In genomic region chr20:11849270-11849920, GRCh38 we compare ENCODE assay signal across 15 cellular contexts.
A peak's percentile ranks its signal among the peaks of the same experiment; 100 is the strongest.
DNase-seq lines count a peak whose midpoint lies in the region; ATAC-seq and TF ChIP-seq lines count a peak whose summit lies in the region.
"Had no signal": no experiment of that assay in that cellular context is flagged by ENCODE, and none has a peak within 500 bp of the region (broad histone marks: within the 10 kb centered on the region; RNA-seq: fewer than 3 reads in every experiment).

No MANE protein-coding gene starts in this region.

- H3K36me3 Mint-ChIP-seq in progenitor cell of endocrine pancreas (ENCODE audit: insufficient read depth) = no peaks in the 10 kb centered on the region
- no peaks in the 10 kb centered on the region for H3K36me3 Mint-ChIP-seq in natural killer cell treated with Interleukin-12 subunit alpha and Interleukin-12 subunit beta and Interleukin-15 and Interleukin-18, amount 100 ng/mL, for 72 hours

- CTCF ChIA-PET in HEK293T (lab: Yijun Ruan, JAX) = interaction anchor here (1.0 kb wide), 1 partner anchor 11 kb away, joined by 4 read pairs; no protein-coding TSS in a partner anchor

- H3K4me3 Mint-ChIP-seq in progenitor cell of endocrine pancreas (ENCODE audit: low read depth) = peak overlapping the region; percentile 17
- no peak overlapping the region for H3K4me3 Mint-ChIP-seq in natural killer cell treated with Interleukin-12 subunit alpha and Interleukin-12 subunit beta and Interleukin-15 and Interleukin-18, amount 100 ng/mL, for 72 hours
- H3K4me3 Mint-ChIP-seq: CD4-positive, alpha-beta T cell; effector memory CD8-positive, alpha-beta T cell had no signal

- peaks cover 20% of the 10 kb centered on the region for H3K4me1 Mint-ChIP-seq in progenitor cell of endocrine pancreas (ENCODE audit: low read depth)
- H3K4me1 Mint-ChIP-seq in natural killer cell treated with Interleukin-12 subunit alpha and Interleukin-12 subunit beta and Interleukin-15 and Interleukin-18, amount 100 ng/mL, for 72 hours (ENCODE audit: low read depth in 2 of 2) = no peaks in the 10 kb centered on the region

- TF ChIP-seq CTCF in cardiac fibroblast (IDR thresholded peaks at IDR 0.05; ENCODE audit: low read depth, low read length) = no peak
- TF ChIP-seq CTCF in progenitor cell of endocrine pancreas (IDR thresholded peaks at IDR 0.05; ENCODE audit: unreplicated experiment) = no peak

- H3K4me3 ChIP-seq in cardiac fibroblast (replicated peaks in 1 of 2; ENCODE audit: low read depth in 2 of 2, low read length in 2 of 2) = no peak overlapping the region
- H3K4me3 ChIP-seq: heart right ventricle, lung had no signal

- ATAC-seq in HG02852 (IDR thresholded peaks at IDR 0.05; ENCODE audit: unreplicated experiment) = no peak
- no peak for ATAC-seq in natural killer cell treated with Interleukin-12 subunit alpha and Interleukin-12 subunit beta and Interleukin-15 and Interleukin-18, amount 100 ng/mL, for 72 hours
- ATAC-seq in GM18520 (IDR thresholded peaks at IDR 0.05; ENCODE audit: unreplicated experiment) = no peak
- ATAC-seq in GM21423 (IDR thresholded peaks at IDR 0.05; ENCODE audit: unreplicated experiment) = no peak
- ATAC-seq: effector memory CD8-positive, alpha-beta T cell; SK-N-SH treated with all-trans-retinoic acid at 6 μM for 48 hours had no signal

- POLR2A ChIA-PET in HEK293T (lab: Yijun Ruan, JAX) = no interaction called here

- H3K27ac Mint-ChIP-seq in progenitor cell of endocrine pancreas = peak overlapping the region; percentile 62
- no peak overlapping the region for H3K27ac Mint-ChIP-seq in natural killer cell treated with Interleukin-12 subunit alpha and Interleukin-12 subunit beta and Interleukin-15 and Interleukin-18, amount 100 ng/mL, for 72 hours
- H3K27ac Mint-ChIP-seq: CD4-positive, alpha-beta T cell; effector memory CD8-positive, alpha-beta T cell had no signal

- no peaks in the 10 kb centered on the region for H3K9me3 Mint-ChIP-seq in progenitor cell of endocrine pancreas (ENCODE audit: low read depth)
- peaks cover 14% of the 10 kb centered on the region for H3K9me3 Mint-ChIP-seq in natural killer cell treated with Interleukin-12 subunit alpha and Interleukin-12 subunit beta and Interleukin-15 and Interleukin-18, amount 100 ng/mL, for 72 hours

- no peaks in the 10 kb centered on the region for H3K27me3 Mint-ChIP-seq in progenitor cell of endocrine pancreas
- H3K27me3 Mint-ChIP-seq in natural killer cell treated with Interleukin-12 subunit alpha and Interleukin-12 subunit beta and Interleukin-15 and Interleukin-18, amount 100 ng/mL, for 72 hours = no peaks in the 10 kb centered on the region
- H3K27me3 Mint-ChIP-seq: effector memory CD8-positive, alpha-beta T cell had no signal

- peak; percentile 17 for DNase-seq in HEK293T (ENCODE audit: extremely low spot score)
- peak; percentile 26 for DNase-seq in NCI-H2171 (lab: John Stamatoyannopoulos, UW)
- peak; percentile 16 to 29 for DNase-seq in cardiac fibroblast (ENCODE audit: low read depth in 2 of 2)
- no peak for DNase-seq in progenitor cell of endocrine pancreas (ENCODE audit: low spot score, unreplicated experiment)
- DNase-seq in natural killer cell treated with Interleukin-12 subunit alpha and Interleukin-12 subunit beta and Interleukin-15 and Interleukin-18, amount 100 ng/mL, for 72 hours (ENCODE audit: low spot score) = no peak
- DNase-seq: activated CD4-positive, CD25-positive, alpha-beta regulatory T cell; CD4-positive, alpha-beta T cell; effector memory CD8-positive, alpha-beta T cell; heart right ventricle; NK-92 treated with Interleukin-12 subunit alpha and Interleukin-12 subunit beta, amount 100 ng/mL, for 24 hours had no signal

TF ChIP-seq in HEK293T, 16 proteins besides CTCF, POLR2A, EP300 and RAD21:
- TF ChIP-seq FOXM1 (IDR thresholded peaks at IDR 0.05; ENCODE audit: borderline replicate concordance) = no peak
- TF ChIP-seq FOXK2 (IDR thresholded peaks at IDR 0.05) = no peak
- TF ChIP-seq LEF1 (IDR thresholded peaks at IDR 0.05; ENCODE audit: borderline replicate concordance) = no peak
- TF ChIP-seq SP1 (IDR thresholded peaks at IDR 0.05) = no peak
- no peak for TF ChIP-seq ELF4 (IDR thresholded peaks at IDR 0.05)
- no peak for TF ChIP-seq BHLHE40 (IDR thresholded peaks at IDR 0.05; ENCODE audit: borderline replicate concordance)
- no peak for TF ChIP-seq ZNF384 (IDR thresholded peaks at IDR 0.05)
- no peak for TF ChIP-seq SUZ12 (IDR thresholded peaks at IDR 0.05)
- TF ChIP-seq CTBP1 (IDR thresholded peaks at IDR 0.05; ENCODE audit: borderline replicate concordance) = no peak
- no peak for TF ChIP-seq FOXA1 (IDR thresholded peaks at IDR 0.05)
- TF ChIP-seq L3MBTL2 (conservative IDR thresholded peaks at IDR 0.05) = no peak
- no peak for TF ChIP-seq HDGF (IDR thresholded peaks at IDR 0.05; ENCODE audit: borderline replicate concordance)
- no peak for TF ChIP-seq TARDBP (IDR thresholded peaks at IDR 0.05)
- no peak for TF ChIP-seq PKNOX1 (IDR thresholded peaks at IDR 0.05)
- TF ChIP-seq NFRKB (IDR thresholded peaks at IDR 0.05) = no peak
- no peak for TF ChIP-seq ARNT (IDR thresholded peaks at IDR 0.05)

Comparison
In these comparisons a context has a peak if more than half of its experiments do, and no peak if none do; other contexts are left out.
1. DNase-seq: peak in HEK293T (single experiment), NCI-H2171 (single experiment) and cardiac fibroblast (2 of 2); none in progenitor cell of endocrine pancreas (single experiment) and natural killer cell treated with Interleukin-12 subunit alpha and Interleukin-12 subunit beta and Interleukin-15 and Interleukin-18, amount 100 ng/mL, for 72 hours (single experiment).